18 cellular contexts compared by ENCODE assay signal in the genomic region with DNA sequence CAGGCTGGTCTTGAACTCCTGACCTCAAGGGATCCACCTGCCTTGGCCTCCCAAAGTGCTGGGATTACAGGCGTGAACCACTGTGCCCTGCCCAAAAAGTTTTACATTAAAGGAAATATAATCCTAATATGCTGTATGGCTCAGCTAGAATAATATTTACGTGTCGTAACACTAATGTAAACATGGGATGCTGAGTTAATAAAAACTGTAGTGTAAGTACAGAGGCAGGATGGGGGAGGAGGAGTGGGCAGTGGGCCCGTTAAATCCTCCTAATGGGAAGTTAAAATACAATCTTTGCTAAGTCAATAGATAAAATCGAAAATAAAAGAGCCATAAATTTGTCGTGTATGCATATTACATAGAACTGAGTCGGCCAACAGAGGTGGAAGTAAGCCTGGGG. TPM values are rescaled to one million over a fixed set of nuclear protein-coding genes. Genes with fewer than 3 reads are reported as not detected.
DNase-seq lines count a peak whose midpoint lies in the region; ATAC-seq and TF ChIP-seq lines count a peak whose summit lies in the region.
"Had no signal": no experiment of that assay in that cellular context is flagged by ENCODE, and none has a peak within 500 bp of the region (broad histone marks: within the 10 kb centered on the region; RNA-seq: fewer than 3 reads in every experiment).

No MANE protein-coding gene starts in this region.

- H3K36me3 Mint-ChIP-seq in activated T-helper 2 cell treated with anti-CD3 and anti-CD28 coated beads, Interferon-gamma antibody, Interleukin-2, Interleukin-4, amounts not matched to agents 10 μg/mL and 5 μg/mL and 100 μg/mL, durations not matched to agents 14 hours and 24 hours and 36 hours (ENCODE audit: low read depth): no peaks in the 10 kb centered on the region

- no peak overlapping the region for H3K27ac Mint-ChIP-seq in activated T-helper 2 cell treated with anti-CD3 and anti-CD28 coated beads, Interferon-gamma antibody, Interleukin-2, Interleukin-4, amounts not matched to agents 10 μg/mL and 5 μg/mL and 100 μg/mL, durations not matched to agents 14 hours and 24 hours and 36 hours

- no peaks in the 10 kb centered on the region for H3K4me1 ChIP-seq in endocrine pancreas (ENCODE audit: control insufficient read depth, insufficient read depth, low read length)
- peaks cover 6% of the 10 kb centered on the region for H3K4me1 ChIP-seq in prostate gland (replicated peaks)
- H3K4me1 ChIP-seq in upper lobe of right lung: peaks cover 8% of the 10 kb centered on the region

- H3K27ac ChIP-seq in prostate gland (peak overlapping the region; percentile 48 to 65), upper lobe of right lung (no peak overlapping the region)

- DNase-seq in NCI-H1092 treated with DMSO at 0.1 percent for 48 hours (lab: John Stamatoyannopoulos, UW): peak; percentile 21
- DNase-seq in NCI-H1092 (lab: John Stamatoyannopoulos, UW): no peak
- peak; percentile 69 for DNase-seq in NCI-H69 (lab: John Stamatoyannopoulos, UW)
- DNase-seq in prostate gland (ENCODE audit: low spot score): peak; percentile 80
- no peak for DNase-seq in activated T-helper 2 cell treated with anti-CD3 and anti-CD28 coated beads, Interferon-gamma antibody, Interleukin-2, Interleukin-4, amounts not matched to agents 10 μg/mL and 5 μg/mL and 100 μg/mL, durations not matched to agents 14 hours and 24 hours and 36 hours (ENCODE audit: low spot score)
- DNase-seq in upper lobe of right lung: no peak
- DNase-seq: DND-41, GF-D8, Karpas-422, NCI-H2081 treated with DMSO at 0.1 percent for 48 hours, NCI-H526 treated with DMSO at 0.1 percent for 48 hours, SIG-M5 had no signal

- intact Hi-C loops in prostate gland (cut with DNase I) (no loop called here), upper lobe of right lung (cut with DNase I) (no loop called here)
- intact Hi-C loops in activated T-helper 2 cell treated with anti-CD3 and anti-CD28 coated beads, Interferon-gamma antibody, Interleukin-2, Interleukin-4, amounts not matched to agents 10 μg/mL and 5 μg/mL and 100 μg/mL, durations not matched to agents 14 hours and 24 hours and 36 hours (cut with micrococcal nuclease): no loop called here

- H3K9me3 Mint-ChIP-seq in activated T-helper 2 cell treated with anti-CD3 and anti-CD28 coated beads, Interferon-gamma antibody, Interleukin-2, Interleukin-4, amounts not matched to agents 10 μg/mL and 5 μg/mL and 100 μg/mL, durations not matched to agents 14 hours and 24 hours and 36 hours: no peaks in the 10 kb centered on the region

- no peaks in the 10 kb centered on the region for H3K27me3 ChIP-seq in endocrine pancreas (ENCODE audit: control insufficient read depth, insufficient read depth, low read length)
- no peaks in the 10 kb centered on the region for H3K27me3 ChIP-seq in prostate gland (replicated peaks; ENCODE audit: insufficient read depth)
- H3K27me3 ChIP-seq in upper lobe of right lung: no peaks in the 10 kb centered on the region

- no peak for TF ChIP-seq CTCF in prostate gland (IDR thresholded peaks at IDR 0.05)
- TF ChIP-seq CTCF in upper lobe of right lung (IDR thresholded peaks at IDR 0.05): no peak

- H3K9me3 ChIP-seq in endocrine pancreas (ENCODE audit: control insufficient read depth, low read length): no peaks in the 10 kb centered on the region
- no peaks in the 10 kb centered on the region for H3K9me3 ChIP-seq in prostate gland
- no peaks in the 10 kb centered on the region for H3K9me3 ChIP-seq in upper lobe of right lung
- H3K9me3 ChIP-seq: Caco-2 had no signal

- ATAC-seq in GM21390 (IDR thresholded peaks at IDR 0.05; ENCODE audit: unreplicated experiment) (no peak), upper lobe of right lung (no peak)
- ATAC-seq: Panc1 had no signal

- H3K4me3 Mint-ChIP-seq in activated T-helper 2 cell treated with anti-CD3 and anti-CD28 coated beads, Interferon-gamma antibody, Interleukin-2, Interleukin-4, amounts not matched to agents 10 μg/mL and 5 μg/mL and 100 μg/mL, durations not matched to agents 14 hours and 24 hours and 36 hours (ENCODE audit: low read depth): no peak overlapping the region

- no peaks in the 10 kb centered on the region for H3K27me3 Mint-ChIP-seq in activated T-helper 2 cell treated with anti-CD3 and anti-CD28 coated beads, Interferon-gamma antibody, Interleukin-2, Interleukin-4, amounts not matched to agents 10 μg/mL and 5 μg/mL and 100 μg/mL, durations not matched to agents 14 hours and 24 hours and 36 hours (ENCODE audit: low read depth)

- H3K36me3 ChIP-seq in endocrine pancreas (ENCODE audit: control insufficient read depth, insufficient read depth, low read length): no peaks in the 10 kb centered on the region
- no peaks in the 10 kb centered on the region for H3K36me3 ChIP-seq in prostate gland
- no peaks in the 10 kb centered on the region for H3K36me3 ChIP-seq in upper lobe of right lung

- H3K4me1 Mint-ChIP-seq in activated T-helper 2 cell treated with anti-CD3 and anti-CD28 coated beads, Interferon-gamma antibody, Interleukin-2, Interleukin-4, amounts not matched to agents 10 μg/mL and 5 μg/mL and 100 μg/mL, durations not matched to agents 14 hours and 24 hours and 36 hours (ENCODE audit: low read depth): no peaks in the 10 kb centered on the region

- TF ChIP-seq POLR2A in prostate gland (IDR thresholded peaks at IDR 0.05): no peak

- 16% methylated on average over 7 of the region's 7 CpGs for WGBS in prostate gland

- peak overlapping the region; percentile 8 for H3K4me3 ChIP-seq in endocrine pancreas (ENCODE audit: control insufficient read depth, insufficient read depth, low read length)
- H3K4me3 ChIP-seq in prostate gland: no peak overlapping the region
- no peak overlapping the region for H3K4me3 ChIP-seq in upper lobe of right lung

- no peak overlapping the region for H3K9ac ChIP-seq in endocrine pancreas (ENCODE audit: control insufficient read depth, insufficient read depth, low read length)

RNA-seq across cellular contexts. Expression of gene IP6K3, which starts 12.1 kb away (rescaled TPM):
- total RNA-seq in prostate gland (1 to 10 TPM; 2.5 to 3.1 TPM), upper lobe of right lung (4.6 TPM)
- total RNA-seq in activated T-helper 2 cell treated with anti-CD3 and anti-CD28 coated beads, Interferon-gamma antibody, Interleukin-2, Interleukin-4, amounts not matched to agents 10 μg/mL and 5 μg/mL and 100 μg/mL, durations not matched to agents 14 hours and 24 hours and 36 hours: not detected in 2 replicates

RNA-seq across cellular contexts. Expression of gene LEMD2, which starts 30.1 kb away (rescaled TPM):
- total RNA-seq in prostate gland: 10 to 100 TPM; 64.2 to 80.2 TPM
- total RNA-seq in activated T-helper 2 cell treated with anti-CD3 and anti-CD28 coated beads, Interferon-gamma antibody, Interleukin-2, Interleukin-4, amounts not matched to agents 10 μg/mL and 5 μg/mL and 100 μg/mL, durations not matched to agents 14 hours and 24 hours and 36 hours: 61.7 and 66.2 TPM in 2 replicates
- 61.5 TPM for total RNA-seq in upper lobe of right lung

RNA-seq across cellular contexts. Expression of gene MLN, which starts 45.0 kb away (rescaled TPM):
- total RNA-seq in prostate gland (not detected), upper lobe of right lung (not detected)
- total RNA-seq in activated T-helper 2 cell treated with anti-CD3 and anti-CD28 coated beads, Interferon-gamma antibody, Interleukin-2, Interleukin-4, amounts not matched to agents 10 μg/mL and 5 μg/mL and 100 μg/mL, durations not matched to agents 14 hours and 24 hours and 36 hours: not detected in 2 replicates
- total RNA-seq: A172, Caco-2, H1 had no signal

RNA-seq across cellular contexts. Expression of gene UQCC2, which starts 47.3 kb away (rescaled TPM):
- total RNA-seq in prostate gland (10 to 100 TPM; 24.5 to 25.7 TPM), upper lobe of right lung (40.6 TPM)
- 136 and 137 TPM in 2 replicates for total RNA-seq in activated T-helper 2 cell treated with anti-CD3 and anti-CD28 coated beads, Interferon-gamma antibody, Interleukin-2, Interleukin-4, amounts not matched to agents 10 μg/mL and 5 μg/mL and 100 μg/mL, durations not matched to agents 14 hours and 24 hours and 36 hours

Comparison
In these comparisons a context has a peak if more than half of its experiments do, and no peak if none do; other contexts are left out.
1. DNase-seq: peak in NCI-H1092 treated with DMSO at 0.1 percent for 48 hours (single experiment), NCI-H69 (single experiment) and prostate gland (single experiment); none in NCI-H1092 (single experiment), activated T-helper 2 cell treated with anti-CD3 and anti-CD28 coated beads, Interferon-gamma antibody, Interleukin-2, Interleukin-4, amounts not matched to agents 10 μg/mL and 5 μg/mL and 100 μg/mL, durations not matched to agents 14 hours and 24 hours and 36 hours (single experiment) and upper lobe of right lung (single experiment).